ENCODE assay signal across 2 cellular contexts in genomic region chr16:89018605-89019158, GRCh38.
A peak's percentile ranks its signal among the peaks of the same experiment; 100 is the strongest.
TF ChIP-seq lines count a peak whose summit lies in the region.

No MANE protein-coding gene starts in this region.

TF ChIP-seq in HEK293, 187 proteins besides CTCF, POLR2A, EP300 and RAD21:
- TF ChIP-seq ZNF449 (tag by site-specific recombination; IDR thresholded peaks at IDR 0.05) (0 out of 2 replicates have a peak, but pooled peaks have one; percentile 24), ZNF24 (tag by site-specific recombination; IDR thresholded peaks at IDR 0.05) (no peak), ZNF341 (tag by site-specific recombination; IDR thresholded peaks at IDR 0.05; ENCODE audit: low read depth) (0 out of 2 replicates have a peak, but pooled peaks have one; percentile 7)

TF ChIP-seq in WTC11, 78 proteins besides CTCF, POLR2A, EP300 and RAD21 (continued from another document):
- TF ChIP-seq GABPB1 (CRISPR knock-in tag; IDR thresholded peaks at IDR 0.05) (peak; percentile 22; the same call in 1 of the 2 replicates), ZNF263 (CRISPR knock-in tag; IDR thresholded peaks at IDR 0.05; ENCODE audit: low read depth) (no peak), CBFB (CRISPR knock-in tag; IDR thresholded peaks at IDR 0.05; ENCODE audit: low read depth) (no peak), NR2C2 (CRISPR knock-in tag; IDR thresholded peaks at IDR 0.05) (no peak)
